In the genomic region with DNA sequence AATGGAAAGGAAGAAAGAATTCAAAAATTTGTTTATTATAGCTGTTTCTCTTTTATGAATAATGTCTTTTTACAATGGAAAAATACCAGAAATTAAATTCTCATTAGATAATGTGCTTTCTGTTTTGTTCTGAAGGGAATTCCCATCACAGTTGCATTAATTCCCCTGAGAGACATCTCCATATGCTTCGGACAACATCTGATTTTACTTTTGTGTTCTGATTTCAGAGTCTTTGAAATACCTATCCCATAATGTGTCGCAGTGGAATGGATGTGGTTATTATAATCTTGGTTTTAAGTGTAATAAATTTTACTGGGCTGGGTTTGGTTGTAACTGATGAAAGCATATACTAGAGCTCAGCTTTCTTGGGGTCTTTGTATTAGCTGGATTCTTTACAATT, we compare ENCODE assay signal across 17 cellular contexts. TPM values are rescaled to one million over a fixed set of nuclear protein-coding genes. Genes with fewer than 3 reads are reported as not detected.
A peak's percentile ranks its signal among the peaks of the same experiment; 100 is the strongest.
DNase-seq lines count a peak whose midpoint lies in the region; ATAC-seq, FAIRE-seq and TF ChIP-seq lines count a peak whose summit lies in the region.
"Had no signal": no experiment of that assay in that cellular context is flagged by ENCODE, and none has a peak within 500 bp of the region (broad histone marks: within the 10 kb centered on the region; RNA-seq: fewer than 3 reads in every experiment).

No MANE protein-coding gene starts in this region.

- H3K27me3 ChIP-seq in Caco-2 (replicated peaks; ENCODE audit: control insufficient read depth, insufficient read depth, low read length) (no peaks in the 10 kb centered on the region), SU-DHL-6 (ENCODE audit: low read length) (no peaks in the 10 kb centered on the region), gastroesophageal sphincter (no peaks in the 10 kb centered on the region), subcutaneous abdominal adipose tissue (ENCODE audit: control insufficient read depth in 5 of 5, insufficient read depth in 4 of 5, low read length in 5 of 5) (no peaks in the 10 kb centered on the region), BE2C (no peaks in the 10 kb centered on the region)
- H3K27me3 ChIP-seq: body of pancreas had no signal

- peaks cover 5% of the 10 kb centered on the region for H3K36me3 Mint-ChIP-seq in Caco-2 (ENCODE audit: insufficient read depth, unreplicated experiment)

- H3K79me2 ChIP-seq in SU-DHL-6 (ENCODE audit: insufficient read depth, low read length) = peaks cover 55% of the 10 kb centered on the region

- no TSS peak for BruUV-seq in Caco-2 (replicated peaks; lab: Mats Ljungman, UMichigan)

- peak overlapping the region; percentile 21 for H3K27ac Mint-ChIP-seq in Caco-2 (ENCODE audit: unreplicated experiment)
- H3K27ac Mint-ChIP-seq: activated CD8-positive, alpha-beta T cell treated with anti-CD3 and anti-CD28 coated beads for 36 hours; CD4-positive, alpha-beta T cell had no signal

- peaks cover 3% of the 10 kb centered on the region; the same call in 1 of the 2 replicates for H4K20me1 ChIP-seq in SU-DHL-6 (ENCODE audit: low read depth, low read length)

- H3K4me1 Mint-ChIP-seq in Caco-2 (ENCODE audit: low read depth, unreplicated experiment) = peaks cover 24% of the 10 kb centered on the region

- FAIRE-seq in GM19239 (lab: Jason Lieb, UNC) = no peak
- FAIRE-seq: TTC549 had no signal

- peaks cover 26% of the 10 kb centered on the region for H3K4me1 ChIP-seq in Caco-2
- H3K4me1 ChIP-seq in gastroesophageal sphincter = peaks cover 30 to 96% (median 36%) of the 10 kb centered on the region in 3 donors
- peaks cover 12 to 67% (median 56%) of the 10 kb centered on the region in 5 donors for H3K4me1 ChIP-seq in subcutaneous abdominal adipose tissue (ENCODE audit: control insufficient read depth in 5 of 5, insufficient read depth in 5 of 5, low read length in 5 of 5)
- H3K4me1 ChIP-seq in BE2C = peaks cover 17% of the 10 kb centered on the region

- DNase-seq in Caco-2 (no peak), GM19239 (ENCODE audit: insufficient read length, low spot score) (no peak), substantia nigra (lab: John Stamatoyannopoulos, UW) (no peak), BE2C (no peak)
- DNase-seq: activated CD8-positive, alpha-beta T cell treated with anti-CD3 and anti-CD28 coated beads for 36 hours; activated effector memory CD4-positive, alpha-beta T cell treated with Interleukin-2 at 50 U/mL for 16 hours; body of pancreas; CD4-positive, alpha-beta T cell; H7; NCI-H1436 treated with DMSO at 0.1 percent for 48 hours; NCI-H82; stimulated activated CD4-positive, alpha-beta T cell treated with anti-CD3 and anti-CD28 coated beads, Interleukin-15, amount 100 ng/mL, for 24 hours had no signal

- no peak overlapping the region for H2AFZ ChIP-seq in SU-DHL-6 (ENCODE audit: low read depth, low read length, severe bottlenecking)

- no peaks in the 10 kb centered on the region for H3K36me3 ChIP-seq in Caco-2 (ENCODE audit: control insufficient read depth, insufficient read depth, low read length)
- no peaks in the 10 kb centered on the region for H3K36me3 ChIP-seq in SU-DHL-6 (ENCODE audit: low read length)
- no peaks in the 10 kb centered on the region for H3K36me3 ChIP-seq in gastroesophageal sphincter
- peaks cover 0 to 3% (median 0%) of the 10 kb centered on the region in 5 donors for H3K36me3 ChIP-seq in subcutaneous abdominal adipose tissue (ENCODE audit: control insufficient read depth in 5 of 5, insufficient read depth in 5 of 5, low read length in 5 of 5)
- no peaks in the 10 kb centered on the region for H3K36me3 ChIP-seq in BE2C

- H3K9me3 ChIP-seq in Caco-2 = no peaks in the 10 kb centered on the region
- no peaks in the 10 kb centered on the region for H3K9me3 ChIP-seq in SU-DHL-6 (ENCODE audit: insufficient read depth, low read length)
- H3K9me3 ChIP-seq in gastroesophageal sphincter = no peaks in the 10 kb centered on the region
- H3K9me3 ChIP-seq in subcutaneous abdominal adipose tissue (ENCODE audit: control insufficient read depth in 5 of 5, low read length in 5 of 5) = no peaks in the 10 kb centered on the region
- no peaks in the 10 kb centered on the region for H3K9me3 ChIP-seq in BE2C
- H3K9me3 ChIP-seq: body of pancreas had no signal

- ATAC-seq in gastroesophageal sphincter = no peak
- no peak for ATAC-seq in HG03442 (IDR thresholded peaks at IDR 0.05; ENCODE audit: unreplicated experiment)
- ATAC-seq: activated CD8-positive, alpha-beta T cell treated with anti-CD3 and anti-CD28 coated beads for 36 hours; body of pancreas had no signal

- H3K4me3 ChIP-seq in Caco-2 (ENCODE audit: low read depth, low read length) (no peak overlapping the region), SU-DHL-6 (ENCODE audit: insufficient read depth, low read length, poor library complexity, severe bottlenecking) (no peak overlapping the region), gastroesophageal sphincter (no peak overlapping the region), subcutaneous abdominal adipose tissue (ENCODE audit: low read depth in 1 of 5, low read length in 5 of 5) (no peak overlapping the region), BE2C (ENCODE audit: low read depth, low read length) (no peak overlapping the region)
- H3K4me3 ChIP-seq: body of pancreas had no signal

- H3K27ac ChIP-seq in SU-DHL-6 (ENCODE audit: low read depth, low read length) = peak overlapping the region; percentile 14; the same call in 1 of the 2 replicates
- H3K27ac ChIP-seq in gastroesophageal sphincter = peak overlapping the region; percentile 3 to 76 (median 63)
- H3K27ac ChIP-seq in subcutaneous abdominal adipose tissue (ENCODE audit: low read depth, low read length) = peak overlapping the region; percentile 77
- no peak overlapping the region for H3K27ac ChIP-seq in substantia nigra (ENCODE audit: low read depth, low read length, poor library complexity, severe bottlenecking)
- H3K27ac ChIP-seq: body of pancreas had no signal

- H3K9me2 ChIP-seq in SU-DHL-6 (replicated peaks; ENCODE audit: insufficient read depth, low read length) = no peaks in the 10 kb centered on the region

- CTCF ChIA-PET in Caco-2 (lab: Charles Lee) = no interaction called here

- no peaks in the 10 kb centered on the region for H3K9me3 Mint-ChIP-seq in Caco-2 (ENCODE audit: unreplicated experiment)
- H3K9me3 Mint-ChIP-seq: activated CD8-positive, alpha-beta T cell treated with anti-CD3 and anti-CD28 coated beads for 36 hours; CD4-positive, alpha-beta T cell had no signal

- no peak overlapping the region for H3K4me2 ChIP-seq in SU-DHL-6 (ENCODE audit: low read depth, low read length, poor library complexity, severe bottlenecking)

- intact Hi-C loops in Caco-2 (cut with micrococcal nuclease; ENCODE audit: unreplicated experiment) = no loop called here

- POLR2A ChIA-PET in Caco-2 (lab: Charles Lee) = no interaction called here

- TF ChIP-seq POLR2A in gastroesophageal sphincter (IDR thresholded peaks at IDR 0.05) = no peak

- H3K4me3 Mint-ChIP-seq in Caco-2 (ENCODE audit: unreplicated experiment) = no peak overlapping the region
- H3K4me3 Mint-ChIP-seq: activated CD8-positive, alpha-beta T cell treated with anti-CD3 and anti-CD28 coated beads for 36 hours; CD4-positive, alpha-beta T cell had no signal

- no peak overlapping the region for H3K9ac ChIP-seq in SU-DHL-6 (ENCODE audit: low read length)
- peak overlapping the region in 1 of 5 donors; percentile 14 for H3K9ac ChIP-seq in subcutaneous abdominal adipose tissue (ENCODE audit: low read length in 5 of 5)

- no peak for TF ChIP-seq CTCF in Caco-2 (IDR thresholded peaks at IDR 0.05; ENCODE audit: insufficient read depth in 1 of 2, low read depth in 1 of 2, low read length in 1 of 2, severe bottlenecking in 1 of 2, unreplicated experiment in 1 of 2)
- no peak for TF ChIP-seq CTCF in SU-DHL-6 (IDR thresholded peaks at IDR 0.05; ENCODE audit: insufficient read depth, low read length, poor library complexity, severe bottlenecking)
- TF ChIP-seq CTCF in gastroesophageal sphincter (IDR thresholded peaks at IDR 0.05) = no peak
- no peak for TF ChIP-seq CTCF in BE2C (IDR thresholded peaks at IDR 0.05; ENCODE audit: low read depth, low read length)

- TF ChIP-seq EP300 in gastroesophageal sphincter (IDR thresholded peaks at IDR 0.05) = no peak

- peaks cover 28% of the 10 kb centered on the region for H3F3A ChIP-seq in SU-DHL-6 (ENCODE audit: insufficient read depth)

- WGBS in gastroesophageal sphincter (ENCODE audit: low coverage in 1 of 2), 2 donors = 36 to 37% methylated on average over 2 of the region's 2 CpGs

- H3K27me3 Mint-ChIP-seq in Caco-2 (ENCODE audit: insufficient read depth, unreplicated experiment) = no peaks in the 10 kb centered on the region

RNA-seq across cellular contexts. Expression of gene SPTBN1, which starts 12.5 kb away (rescaled TPM):
- 361 and 383 TPM in 2 replicates for total RNA-seq in Caco-2 (2022)
- total RNA-seq in gastroesophageal sphincter = 100 to 1,000 TPM; 353 to 606 (median 498) TPM
- 135 TPM for polyA plus RNA-seq in BE2C (2012; ENCODE audit: insufficient read depth, insufficient read length, low read depth)
